8 cellular contexts compared by ENCODE assay signal in genomic region chr16:89507219-89507833, GRCh38. TPM values are rescaled to one million over a fixed set of nuclear protein-coding genes. Genes with fewer than 3 reads are reported as not detected.
DNase-seq lines count a peak whose midpoint lies in the region; ATAC-seq and TF ChIP-seq lines count a peak whose summit lies in the region.

No MANE protein-coding gene starts in this region.

- ATAC-seq in HG02852 (IDR thresholded peaks at IDR 0.05; ENCODE audit: unreplicated experiment) (peak; percentile 16), right cardiac atrium (peak in 1 of 2 donors; percentile 42)

- peak overlapping the region; percentile 74 for H3K4me3 Mint-ChIP-seq in activated T-helper 2 cell treated with anti-CD3 and anti-CD28 coated beads, Interferon-gamma antibody, Interleukin-2, Interleukin-4, amounts not matched to agents 10 μg/mL and 5 μg/mL and 100 μg/mL, durations not matched to agents 14 hours and 24 hours and 36 hours (ENCODE audit: low read depth)

- TF ChIP-seq CTCF in BE2C (IDR thresholded peaks at IDR 0.05; ENCODE audit: low read depth, low read length), result no peak
- no peak for TF ChIP-seq CTCF in spleen (IDR thresholded peaks at IDR 0.05 in 8 of 11, conservative IDR thresholded peaks at IDR 0.05 in 3 of 11)
- TF ChIP-seq CTCF in GM13976 (IDR thresholded peaks at IDR 0.05; ENCODE audit: borderline replicate concordance, control extremely low read depth, extremely low read depth, insufficient read depth, missing control alignments), result no peak

- WGBS in right cardiac atrium, result 7% methylated on average over 42 of the region's 42 CpGs
- WGBS in spleen, 5 donors, result 7 to 19% (median 10%) methylated on average over 20 to 42 of the region's 42 CpGs

- no peaks in the 10 kb centered on the region for H3K27me3 ChIP-seq in BE2C
- H3K27me3 ChIP-seq in right cardiac atrium (ENCODE audit: control insufficient read depth, insufficient read depth), result no peaks in the 10 kb centered on the region
- H3K27me3 ChIP-seq in spleen (replicated peaks in 1 of 7), result no peaks in the 10 kb centered on the region

- in situ Hi-C loops in GM13976 (cut with MboI; ENCODE audit: low sequenced_read_pairs, unreplicated experiment), result no loop called here

- TF ChIP-seq POLR2A in spleen (IDR thresholded peaks at IDR 0.05), result no peak

- H3K36me3 ChIP-seq in BE2C (peaks cover 17% of the 10 kb centered on the region), spleen (peaks cover 3 to 22% (median 18%) of the 10 kb centered on the region in 6 donors)

- H3K9me3 ChIP-seq in BE2C (no peaks in the 10 kb centered on the region), right cardiac atrium (ENCODE audit: control insufficient read depth, low read length) (no peaks in the 10 kb centered on the region), spleen (no peaks in the 10 kb centered on the region)

- no peak for DNase-seq in BE2C
- no peak for DNase-seq in activated T-helper 2 cell treated with anti-CD3 and anti-CD28 coated beads, Interferon-gamma antibody, Interleukin-2, Interleukin-4, amounts not matched to agents 10 μg/mL and 5 μg/mL and 100 μg/mL, durations not matched to agents 14 hours and 24 hours and 36 hours (ENCODE audit: low spot score)
- no peak for DNase-seq in right cardiac atrium
- no peak for DNase-seq in spleen
- DNase-seq in CD1c-positive myeloid dendritic cell (ENCODE audit: extremely low spot score), result no peak
- DNase-seq in central memory CD4-positive, alpha-beta T cell, result no peak
- no peak for DNase-seq in GM13976 (ENCODE audit: low spot score)

- H3K27ac ChIP-seq in right cardiac atrium (ENCODE audit: low read length) (peak overlapping the region; percentile 81), spleen (peak overlapping the region; percentile 92 to 97 (median 94))

- H3K27ac Mint-ChIP-seq in activated T-helper 2 cell treated with anti-CD3 and anti-CD28 coated beads, Interferon-gamma antibody, Interleukin-2, Interleukin-4, amounts not matched to agents 10 μg/mL and 5 μg/mL and 100 μg/mL, durations not matched to agents 14 hours and 24 hours and 36 hours, result peak overlapping the region; percentile 80

- H3K9me3 Mint-ChIP-seq in activated T-helper 2 cell treated with anti-CD3 and anti-CD28 coated beads, Interferon-gamma antibody, Interleukin-2, Interleukin-4, amounts not matched to agents 10 μg/mL and 5 μg/mL and 100 μg/mL, durations not matched to agents 14 hours and 24 hours and 36 hours, result no peaks in the 10 kb centered on the region

- H3K4me1 ChIP-seq in BE2C (no peaks in the 10 kb centered on the region), right cardiac atrium (ENCODE audit: control insufficient read depth, insufficient read depth, low read length) (peaks cover 15% of the 10 kb centered on the region), spleen (peaks cover 23 to 63% (median 49%) of the 10 kb centered on the region in 6 donors)

- intact Hi-C loops in activated T-helper 2 cell treated with anti-CD3 and anti-CD28 coated beads, Interferon-gamma antibody, Interleukin-2, Interleukin-4, amounts not matched to agents 10 μg/mL and 5 μg/mL and 100 μg/mL, durations not matched to agents 14 hours and 24 hours and 36 hours (cut with micrococcal nuclease), result loop anchor here (5.0 kb wide), 2 partner anchors 85 to 265 kb away; no protein-coding TSS in a partner anchor
- intact Hi-C loops in right cardiac atrium (cut with DNase I) (loop anchor here in 1 of 4 donors (5.0 kb wide), 1 partner anchor 175 kb away; no protein-coding TSS in a partner anchor), spleen (cut with DNase I; ENCODE audit: low total_unique reads) (no loop called here)

- no peaks in the 10 kb centered on the region for H3K27me3 Mint-ChIP-seq in activated T-helper 2 cell treated with anti-CD3 and anti-CD28 coated beads, Interferon-gamma antibody, Interleukin-2, Interleukin-4, amounts not matched to agents 10 μg/mL and 5 μg/mL and 100 μg/mL, durations not matched to agents 14 hours and 24 hours and 36 hours (ENCODE audit: low read depth)

- peaks cover 5% of the 10 kb centered on the region for H3K36me3 Mint-ChIP-seq in activated T-helper 2 cell treated with anti-CD3 and anti-CD28 coated beads, Interferon-gamma antibody, Interleukin-2, Interleukin-4, amounts not matched to agents 10 μg/mL and 5 μg/mL and 100 μg/mL, durations not matched to agents 14 hours and 24 hours and 36 hours (ENCODE audit: low read depth)

- peak overlapping the region; percentile 91 for H3K4me3 ChIP-seq in BE2C (ENCODE audit: low read depth, low read length)
- H3K4me3 ChIP-seq in right cardiac atrium (ENCODE audit: low read length), result peak overlapping the region; percentile 91
- peak overlapping the region; percentile 70 to 99 (median 94) for H3K4me3 ChIP-seq in spleen

- H3K4me1 Mint-ChIP-seq in activated T-helper 2 cell treated with anti-CD3 and anti-CD28 coated beads, Interferon-gamma antibody, Interleukin-2, Interleukin-4, amounts not matched to agents 10 μg/mL and 5 μg/mL and 100 μg/mL, durations not matched to agents 14 hours and 24 hours and 36 hours (ENCODE audit: low read depth), result peaks cover 24% of the 10 kb centered on the region

RNA-seq across cellular contexts. Expression of gene SPG7, which starts 0.9 kb away (rescaled TPM):
- 59.3 TPM for polyA plus RNA-seq in BE2C (2012; ENCODE audit: insufficient read depth, insufficient read length, low read depth)
- total RNA-seq in activated T-helper 2 cell treated with anti-CD3 and anti-CD28 coated beads, Interferon-gamma antibody, Interleukin-2, Interleukin-4, amounts not matched to agents 10 μg/mL and 5 μg/mL and 100 μg/mL, durations not matched to agents 14 hours and 24 hours and 36 hours, result 115 and 125 TPM in 2 replicates
- total RNA-seq in right cardiac atrium (100 to 1,000 TPM in 1 of 4 donors, 10 to 100 TPM in 3; 81.9 to 101 (median 88.6) TPM), spleen (100 to 1,000 TPM in 6 of 7 donors, 10 to 100 TPM in 1; 90.4 to 260 (median 153) TPM)
- polyA plus RNA-seq in right cardiac atrium (96.7 TPM), spleen (100 to 1,000 TPM in 2 of 3 donors, 10 to 100 TPM in 1; 64.5 to 189 (median 135) TPM)

RNA-seq across cellular contexts. Expression of gene ANKRD11, which starts 17.0 kb away (rescaled TPM):
- 335 TPM for polyA plus RNA-seq in BE2C (2012; ENCODE audit: insufficient read depth, insufficient read length, low read depth)
- 142 and 144 TPM in 2 replicates for total RNA-seq in activated T-helper 2 cell treated with anti-CD3 and anti-CD28 coated beads, Interferon-gamma antibody, Interleukin-2, Interleukin-4, amounts not matched to agents 10 μg/mL and 5 μg/mL and 100 μg/mL, durations not matched to agents 14 hours and 24 hours and 36 hours
- total RNA-seq in right cardiac atrium (10 to 100 TPM; 92.6 to 98.9 (median 96.9) TPM), spleen (100 to 1,000 TPM; 105 to 203 (median 136) TPM)
- polyA plus RNA-seq in right cardiac atrium (75.3 TPM), spleen (10 to 100 TPM; 29.0 to 60.0 (median 37.8) TPM)

RNA-seq across cellular contexts. Expression of gene RPL13, which starts 53.2 kb away (rescaled TPM):
- polyA plus RNA-seq in BE2C (2012; ENCODE audit: insufficient read depth, insufficient read length, low read depth), result 3,732 TPM
- 2,404 and 2,406 TPM in 2 replicates for total RNA-seq in activated T-helper 2 cell treated with anti-CD3 and anti-CD28 coated beads, Interferon-gamma antibody, Interleukin-2, Interleukin-4, amounts not matched to agents 10 μg/mL and 5 μg/mL and 100 μg/mL, durations not matched to agents 14 hours and 24 hours and 36 hours
- total RNA-seq in right cardiac atrium (1,000 to 10,000 TPM; 1,148 to 1,505 (median 1,262) TPM), spleen (1,000 to 10,000 TPM; 2,154 to 6,842 (median 2,799) TPM)
- polyA plus RNA-seq in right cardiac atrium (3,185 TPM), spleen (over 10,000 TPM; 13,171 to 16,278 (median 14,011) TPM)
